In genomic region chr4:128957459-128957858, GRCh38 we compare ENCODE assay signal across 14 cellular contexts.
DNase-seq lines count a peak whose midpoint lies in the region; ATAC-seq, FAIRE-seq and TF ChIP-seq lines count a peak whose summit lies in the region.
"Had no signal": no experiment of that assay in that cellular context is flagged by ENCODE, and none has a peak within 500 bp of the region (broad histone marks: within the 10 kb centered on the region; RNA-seq: fewer than 3 reads in every experiment).

No MANE protein-coding gene starts in this region.

- H3K4me3 ChIP-seq in GM12878 (no peak overlapping the region), neutrophil (ENCODE audit: low read depth in 1 of 2, low read length in 1 of 2) (peak overlapping the region in 1 of 2 experiments; percentile 43)

- H3K9ac ChIP-seq in GM12878 (ENCODE audit: control insufficient read depth, insufficient read depth, low read length) = no peak overlapping the region

- no TSS peak for BruUV-seq in GM12878 (replicated peaks; lab: Mats Ljungman, UMichigan)

- H3K9me3 Mint-ChIP-seq in natural killer cell = no peaks in the 10 kb centered on the region
- H3K9me3 Mint-ChIP-seq in natural killer cell treated with Interleukin-12 subunit alpha and Interleukin-12 subunit beta and Interleukin-15 and Interleukin-18, amount 100 ng/mL, for 72 hours = no peaks in the 10 kb centered on the region
- H3K9me3 Mint-ChIP-seq in activated CD4-positive, alpha-beta T cell treated with anti-CD3 and anti-CD28 coated beads, Interleukin-2, amount 10 ng/mL, durations not matched to agents 24 days and 14 days = no peaks in the 10 kb centered on the region
- H3K9me3 Mint-ChIP-seq: CD4-positive, alpha-beta memory T cell had no signal

- H3K27ac Mint-ChIP-seq in natural killer cell = peak overlapping the region; percentile 2 to 51
- peak overlapping the region in 1 of 2 donors; percentile 4 for H3K27ac Mint-ChIP-seq in natural killer cell treated with Interleukin-12 subunit alpha and Interleukin-12 subunit beta and Interleukin-15 and Interleukin-18, amount 100 ng/mL, for 72 hours
- no peak overlapping the region for H3K27ac Mint-ChIP-seq in activated CD4-positive, alpha-beta T cell treated with anti-CD3 and anti-CD28 coated beads, Interleukin-2, amount 10 ng/mL, durations not matched to agents 24 days and 14 days

- no peaks in the 10 kb centered on the region for H3K27me3 ChIP-seq in GM12878 (replicated peaks in 1 of 2; ENCODE audit: control insufficient read depth in 2 of 2, insufficient read depth in 2 of 2, low read length in 1 of 2)
- H3K27me3 ChIP-seq in neutrophil = no peaks in the 10 kb centered on the region
- H3K27me3 ChIP-seq: BE2C had no signal

- no peak overlapping the region for H3K4me3 Mint-ChIP-seq in natural killer cell
- H3K4me3 Mint-ChIP-seq in natural killer cell treated with Interleukin-12 subunit alpha and Interleukin-12 subunit beta and Interleukin-15 and Interleukin-18, amount 100 ng/mL, for 72 hours = no peak overlapping the region
- no peak overlapping the region for H3K4me3 Mint-ChIP-seq in activated CD4-positive, alpha-beta T cell treated with anti-CD3 and anti-CD28 coated beads, Interleukin-2, amount 10 ng/mL, durations not matched to agents 24 days and 14 days
- H3K4me3 Mint-ChIP-seq: CD4-positive, alpha-beta memory T cell had no signal

- in situ Hi-C loops in GM12878 (cut with MboI) = no loop called here

- no peaks in the 10 kb centered on the region for H3K36me3 Mint-ChIP-seq in natural killer cell
- peaks cover 10% of the 10 kb centered on the region for H3K36me3 Mint-ChIP-seq in natural killer cell treated with Interleukin-12 subunit alpha and Interleukin-12 subunit beta and Interleukin-15 and Interleukin-18, amount 100 ng/mL, for 72 hours
- H3K36me3 Mint-ChIP-seq in activated CD4-positive, alpha-beta T cell treated with anti-CD3 and anti-CD28 coated beads, Interleukin-2, amount 10 ng/mL, durations not matched to agents 24 days and 14 days (ENCODE audit: low read depth) = peaks cover 20% of the 10 kb centered on the region

- H3K9me3 ChIP-seq in GM12878 (replicated peaks; ENCODE audit: control insufficient read depth, insufficient read depth, low read length) = no peaks in the 10 kb centered on the region
- H3K9me3 ChIP-seq in neutrophil = no peaks in the 10 kb centered on the region
- H3K9me3 ChIP-seq: BE2C had no signal

- FAIRE-seq in GM12878 (lab: Jason Lieb, UNC) = peak; percentile 75

- H3K4me1 ChIP-seq in GM12878 (ENCODE audit: control insufficient read depth, insufficient read depth, low read length) (no peaks in the 10 kb centered on the region), neutrophil (ENCODE audit: control insufficient read depth in 1 of 2, insufficient read depth in 1 of 2, low read depth in 1 of 2, low read length in 1 of 2) (peaks cover 24 to 25% of the 10 kb centered on the region in 2 experiments)
- H3K4me1 ChIP-seq: BE2C had no signal

- SMC1A ChIA-PET in GM12878 (lab: Charles Lee; ENCODE audit: uncharacterized antibody, unreplicated experiment) = no interaction called here

- H2AFZ ChIP-seq in GM12878 (ENCODE audit: control insufficient read depth, low read depth, low read length) = no peak overlapping the region

- H3K27ac ChIP-seq in GM12878 (ENCODE audit: control insufficient read depth, insufficient read depth) = no peak overlapping the region
- peak overlapping the region; percentile 89 for H3K27ac ChIP-seq in neutrophil
- H3K27ac ChIP-seq: C4-2B had no signal

- TF ChIP-seq CTCF in natural killer cell (IDR thresholded peaks at IDR 0.05) (no peak), GM12878 (IDR thresholded peaks at IDR 0.05 in 2 of 3, conservative IDR thresholded peaks at IDR 0.05 in 1 of 3; ENCODE audit: control insufficient read depth in 2 of 3, extremely low read depth in 1 of 3, insufficient read depth in 1 of 3, low read depth in 3 of 3, low read length in 3 of 3) (no peak), neutrophil (IDR thresholded peaks at IDR 0.05) (no peak)

- H4K20me1 ChIP-seq in GM12878 (ENCODE audit: control insufficient read depth, insufficient read depth) = no peaks in the 10 kb centered on the region

- POLR2A ChIA-PET in GM12878 (lab: Charles Lee) = interaction anchor here (0.6 kb wide), 1 partner anchor 403 kb away, joined by 3 read pairs; no protein-coding TSS in a partner anchor

- H3K4me1 Mint-ChIP-seq in natural killer cell = peaks cover 25 to 26% of the 10 kb centered on the region in 2 donors
- peaks cover 10 to 14% of the 10 kb centered on the region in 2 donors for H3K4me1 Mint-ChIP-seq in natural killer cell treated with Interleukin-12 subunit alpha and Interleukin-12 subunit beta and Interleukin-15 and Interleukin-18, amount 100 ng/mL, for 72 hours (ENCODE audit: low read depth in 2 of 2)
- H3K4me1 Mint-ChIP-seq in activated CD4-positive, alpha-beta T cell treated with anti-CD3 and anti-CD28 coated beads, Interleukin-2, amount 10 ng/mL, durations not matched to agents 24 days and 14 days = peaks cover 5% of the 10 kb centered on the region

- RAD21 ChIA-PET in GM12878 (lab: Charles Lee; ENCODE audit: unreplicated experiment) = no interaction called here

- H3K79me2 ChIP-seq in GM12878 (ENCODE audit: control insufficient read depth, insufficient read depth, low read length) = no peaks in the 10 kb centered on the region

- intact Hi-C loops in natural killer cell (cut with micrococcal nuclease) = no loop called here
- intact Hi-C loops in GM12878 (cut with micrococcal nuclease; ENCODE audit: unreplicated experiment) = no loop called here
- intact Hi-C loops in activated CD4-positive, alpha-beta T cell treated with anti-CD3 and anti-CD28 coated beads, Interleukin-2, amount 10 ng/mL, durations not matched to agents 24 days and 14 days (cut with micrococcal nuclease) = no loop called here

- no peak for TF ChIP-seq POLR2A in GM12878 (IDR thresholded peaks at IDR 0.05; ENCODE audit: low read depth, low read length)

- no peak for ATAC-seq in natural killer cell
- no peak for ATAC-seq in natural killer cell treated with Interleukin-12 subunit alpha and Interleukin-12 subunit beta and Interleukin-15 and Interleukin-18, amount 100 ng/mL, for 72 hours
- ATAC-seq in GM12878 = no peak
- ATAC-seq: HCT116 had no signal

- CTCF ChIA-PET in GM12878 (lab: Yijun Ruan, JAX) = interaction anchor here (0.6 kb wide), 2 partner anchors 95 to 889 kb away, joined by 3 to 4 read pairs; no protein-coding TSS in a partner anchor

- DNase-seq in natural killer cell (no peak), GM12878 (ENCODE audit: low read depth, low spot score) (no peak), DMS79 (lab: John Stamatoyannopoulos, UW) (no peak)
- no peak for DNase-seq in natural killer cell treated with Interleukin-12 subunit alpha and Interleukin-12 subunit beta and Interleukin-15 and Interleukin-18, amount 100 ng/mL, for 72 hours (ENCODE audit: low spot score)
- no peak for DNase-seq in activated CD4-positive, alpha-beta T cell treated with anti-CD3 and anti-CD28 coated beads, Interleukin-2, amount 10 ng/mL, durations not matched to agents 24 days and 14 days
- DNase-seq: BE2C; CD4-positive, alpha-beta memory T cell; DMS153; DMS79 treated with DMSO at 0.1 percent for 48 hours; GOT3; H7 had no signal

- H3K27me3 Mint-ChIP-seq in natural killer cell (ENCODE audit: low read depth in 2 of 2) = no peaks in the 10 kb centered on the region
- no peaks in the 10 kb centered on the region for H3K27me3 Mint-ChIP-seq in natural killer cell treated with Interleukin-12 subunit alpha and Interleukin-12 subunit beta and Interleukin-15 and Interleukin-18, amount 100 ng/mL, for 72 hours
- no peaks in the 10 kb centered on the region for H3K27me3 Mint-ChIP-seq in activated CD4-positive, alpha-beta T cell treated with anti-CD3 and anti-CD28 coated beads, Interleukin-2, amount 10 ng/mL, durations not matched to agents 24 days and 14 days
- H3K27me3 Mint-ChIP-seq: CD4-positive, alpha-beta memory T cell had no signal

- H3K36me3 ChIP-seq in GM12878 (ENCODE audit: control insufficient read depth in 2 of 2, insufficient read depth in 2 of 2, low read length in 1 of 2) = no peaks in the 10 kb centered on the region; a peak in 1 of 4 replicates
- H3K36me3 ChIP-seq in neutrophil = peaks cover 6% of the 10 kb centered on the region
- H3K36me3 ChIP-seq: BE2C had no signal

- no peak for TF ChIP-seq RAD21 in GM12878 (IDR thresholded peaks at IDR 0.05; ENCODE audit: insufficient read depth, low read depth, low read length)

- H3K4me2 ChIP-seq in GM12878 (ENCODE audit: control insufficient read depth, insufficient read depth) = no peak overlapping the region

- TF ChIP-seq EP300 in GM12878 (IDR thresholded peaks at IDR 0.05; ENCODE audit: borderline replicate concordance in 1 of 2, control insufficient read depth in 1 of 2, low read depth in 2 of 2, low read length in 2 of 2) = no peak

TF ChIP-seq in GM12878, 131 proteins besides CTCF, POLR2A, EP300 and RAD21 (continues in another document):
- TF ChIP-seq CHD2 (IDR thresholded peaks at IDR 0.05; ENCODE audit: borderline replicate concordance, low read depth, low read length) (no peak), JUNB (IDR thresholded peaks at IDR 0.05) (no peak), MYC (IDR thresholded peaks at IDR 0.05; ENCODE audit: insufficient read depth, insufficient read length, insufficient replicate concordance, low read length, severe bottlenecking) (no peak), SMARCA5 (IDR thresholded peaks at IDR 0.05) (no peak), HCFC1 (IDR thresholded peaks at IDR 0.05; ENCODE audit: low read length) (no peak), YY1 (IDR thresholded peaks at IDR 0.05; ENCODE audit: low read depth, low read length) (no peak), LARP7 (IDR thresholded peaks at IDR 0.05) (no peak), SUZ12 (IDR thresholded peaks at IDR 0.05; ENCODE audit: unreplicated experiment) (no peak), ZZZ3 (IDR thresholded peaks at IDR 0.05; ENCODE audit: control insufficient read depth, insufficient read length, low read depth) (no peak), MXI1 (IDR thresholded peaks at IDR 0.05; ENCODE audit: low read depth, low read length) (no peak), BCL11A (IDR thresholded peaks at IDR 0.05; ENCODE audit: low read depth, low read length) (no peak), ATF3 (IDR thresholded peaks at IDR 0.05; ENCODE audit: borderline replicate concordance, extremely low read depth, low read depth, low read length) (no peak), MTA2 (IDR thresholded peaks at IDR 0.05; ENCODE audit: low read depth) (no peak)
